In the genomic region with DNA sequence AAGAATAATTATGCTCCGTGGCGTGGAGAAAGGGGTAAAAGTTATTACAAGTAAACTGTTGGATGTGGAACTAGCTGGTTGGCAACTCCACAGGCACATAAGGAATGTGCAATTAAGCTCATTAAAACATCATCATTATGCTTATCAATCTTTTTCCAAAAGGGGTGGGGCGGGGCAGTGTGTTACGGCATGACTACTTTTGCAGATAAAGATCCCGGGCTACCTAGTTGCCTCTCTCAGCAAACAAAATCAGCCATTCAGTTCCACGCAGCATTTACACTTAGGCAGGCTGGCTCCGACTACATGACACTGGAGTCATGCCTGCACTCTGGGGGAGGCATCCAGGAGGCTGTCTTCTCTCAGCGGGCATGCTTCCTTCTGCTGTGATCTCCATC, we compare ENCODE assay signal across 1 cellular context.
TF ChIP-seq lines count a peak whose summit lies in the region.

No MANE protein-coding gene starts in this region.

TF ChIP-seq in SK-N-SH, 30 proteins besides CTCF, POLR2A, EP300 and RAD21 (continued from another document):
- no peak for TF ChIP-seq SMC3 (IDR thresholded peaks at IDR 0.05; ENCODE audit: low read depth, low read length)
- TF ChIP-seq USF2 (IDR thresholded peaks at IDR 0.05; ENCODE audit: borderline replicate concordance, low read depth, low read length), result no peak
- TF ChIP-seq, protein P1, sequence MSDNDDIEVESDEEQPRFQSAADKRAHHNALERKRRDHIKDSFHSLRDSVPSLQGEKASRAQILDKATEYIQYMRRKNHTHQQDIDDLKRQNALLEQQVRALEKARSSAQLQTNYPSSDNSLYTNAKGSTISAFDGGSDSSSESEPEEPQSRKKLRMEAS (IDR thresholded peaks at IDR 0.05; ENCODE audit: low read depth), result no peak
- TF ChIP-seq FOSL2 (IDR thresholded peaks at IDR 0.05; ENCODE audit: borderline replicate concordance, low read depth), result no peak
